In the genomic region with DNA sequence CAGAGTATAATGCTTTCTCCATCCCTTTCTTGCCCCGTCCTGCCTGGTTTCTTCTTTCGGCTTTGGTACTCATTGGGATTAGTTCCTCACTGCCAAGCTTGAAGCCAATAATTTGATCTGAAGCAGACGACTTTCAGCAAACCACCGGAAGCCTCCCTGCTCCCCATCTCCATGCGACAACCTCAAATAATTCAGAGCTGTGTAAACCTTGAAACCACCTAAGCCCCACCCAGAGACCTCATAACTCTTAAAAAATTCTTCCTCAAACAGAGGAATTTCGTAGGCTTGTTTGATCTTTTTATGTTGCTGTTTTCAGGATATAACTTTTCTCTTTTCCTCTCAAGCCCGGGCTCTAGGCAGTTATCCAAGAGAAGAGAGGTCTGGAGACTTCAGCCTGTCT, we compare ENCODE assay signal across 30 cellular contexts.
DNase-seq lines count a peak whose midpoint lies in the region; ATAC-seq, FAIRE-seq and TF ChIP-seq lines count a peak whose summit lies in the region.
"Had no signal": no experiment of that assay in that cellular context is flagged by ENCODE, and none has a peak within 500 bp of the region (broad histone marks: within the 10 kb centered on the region; RNA-seq: fewer than 3 reads in every experiment).

No MANE protein-coding gene starts in this region.

- H3K4me3 ChIP-seq in AG10803 (ENCODE audit: low read length) (no peak overlapping the region), left lung (no peak overlapping the region)
- H3K4me3 ChIP-seq: BLaER1, heart left ventricle, lower lobe of right lung, SJSA1 had no signal

- peak; percentile 23 for ATAC-seq in left lung
- ATAC-seq: activated CD4-positive, CD25-positive, alpha-beta regulatory T cell treated with anti-CD3 and anti-CD28 coated beads, Interleukin-2, amount 50 U/mL, for 24 hours; activated CD8-positive, alpha-beta T cell treated with anti-CD3 and anti-CD28 coated beads, Interleukin-2, amount 10 ng/mL, durations not matched to agents 7 days and 5 days; heart left ventricle; lower lobe of right lung; right cardiac atrium; T-cell had no signal

- H3K27me3 ChIP-seq in left lung: no peaks in the 10 kb centered on the region
- H3K27me3 ChIP-seq: BLaER1, heart left ventricle, SJSA1 had no signal

- intact Hi-C loops in left lung (cut with DNase I): no loop called here

- no peaks in the 10 kb centered on the region for H3K36me3 ChIP-seq in left lung
- H3K36me3 ChIP-seq: BLaER1, heart left ventricle, lower lobe of right lung, SJSA1 had no signal

- FAIRE-seq in RCC 7860 (lab: Jason Lieb, UNC) (no peak), GM19239 (lab: Jason Lieb, UNC) (no peak)
- FAIRE-seq: G401.6 had no signal

- no peak overlapping the region for H3K27ac Mint-ChIP-seq in T-helper 2 cell treated with Interferon-gamma antibody and Interleukin-4, amounts not matched to agents 5 μg/mL and 100 μg/mL, for 36 hours
- H3K27ac Mint-ChIP-seq: activated CD8-positive, alpha-beta T cell treated with anti-CD3 and anti-CD28 coated beads, Interleukin-2, amount 10 ng/mL, durations not matched to agents 7 days and 5 days; activated naive CD8-positive, alpha-beta T cell treated with anti-CD3 and anti-CD28 coated beads, Interleukin-2, amount 10 ng/mL, durations not matched to agents 7 days and 5 days; HFFc6; T-cell had no signal

- peaks cover 45% of the 10 kb centered on the region for H3K27me3 Mint-ChIP-seq in T-helper 2 cell treated with Interferon-gamma antibody and Interleukin-4, amounts not matched to agents 5 μg/mL and 100 μg/mL, for 36 hours (ENCODE audit: low read depth)
- H3K27me3 Mint-ChIP-seq: T-cell had no signal

- no peaks in the 10 kb centered on the region for H3K36me3 Mint-ChIP-seq in T-helper 2 cell treated with Interferon-gamma antibody and Interleukin-4, amounts not matched to agents 5 μg/mL and 100 μg/mL, for 36 hours (ENCODE audit: low read depth)

- no peaks in the 10 kb centered on the region for H3K9me3 Mint-ChIP-seq in T-helper 2 cell treated with Interferon-gamma antibody and Interleukin-4, amounts not matched to agents 5 μg/mL and 100 μg/mL, for 36 hours
- H3K9me3 Mint-ChIP-seq: HFFc6, neural crest cell had no signal

- H3K9me3 ChIP-seq in left lung: no peaks in the 10 kb centered on the region
- H3K9me3 ChIP-seq: BLaER1, lower lobe of right lung, SJSA1 had no signal

- no peak overlapping the region for H3K27ac ChIP-seq in left lung
- H3K27ac ChIP-seq: BLaER1, heart left ventricle, lower lobe of right lung, parathyroid adenoma, SJSA1 had no signal

- H3K4me1 ChIP-seq in left lung: no peaks in the 10 kb centered on the region
- H3K4me1 ChIP-seq: BLaER1, heart left ventricle, lower lobe of right lung, parathyroid adenoma had no signal

- peak; percentile 48 for DNase-seq in AG10803 (ENCODE audit: low read depth)
- DNase-seq in HT1080 (ENCODE audit: low read depth): peak; percentile 19
- peak; percentile 24 for DNase-seq in UCSD-AML1 (lab: John Stamatoyannopoulos, UW; ENCODE audit: unreplicated experiment)
- DNase-seq in left lung: no peak
- DNase-seq in RCC 7860 (ENCODE audit: low spot score): no peak
- no peak for DNase-seq in retina
- DNase-seq in GM19239 (ENCODE audit: insufficient read length, low spot score): no peak
- DNase-seq in T-helper 2 cell treated with Interferon-gamma antibody and Interleukin-4, amounts not matched to agents 5 μg/mL and 100 μg/mL, for 36 hours (ENCODE audit: low spot score): no peak
- DNase-seq: activated CD8-positive, alpha-beta T cell treated with anti-CD3 and anti-CD28 coated beads, Interleukin-2, amount 10 ng/mL, durations not matched to agents 7 days and 5 days; activated naive CD8-positive, alpha-beta T cell treated with anti-CD3 and anti-CD28 coated beads, Interleukin-2, amount 10 ng/mL, durations not matched to agents 7 days and 5 days; activated T-cell treated with anti-CD3 and anti-CD28 coated beads for 4 hours; DMS53; heart left ventricle; HFFc6; kidney glomerular epithelial cell; lower lobe of right lung; NCI-H1105; NCI-H2029; NCI-H2227 treated with DMSO at 0.1 percent for 48 hours; NCI-H69; right cardiac atrium; stimulated activated CD4-positive, alpha-beta T cell treated with anti-CD3 and anti-CD28 coated beads, Interleukin-4, amount 100 ng/mL, for 1 hour; T-cell; trophoblast cell had no signal

- H3K4me3 Mint-ChIP-seq in T-helper 2 cell treated with Interferon-gamma antibody and Interleukin-4, amounts not matched to agents 5 μg/mL and 100 μg/mL, for 36 hours: no peak overlapping the region
- H3K4me3 Mint-ChIP-seq: activated CD8-positive, alpha-beta T cell treated with anti-CD3 and anti-CD28 coated beads, Interleukin-2, amount 10 ng/mL, durations not matched to agents 7 days and 5 days; activated naive CD8-positive, alpha-beta T cell treated with anti-CD3 and anti-CD28 coated beads, Interleukin-2, amount 10 ng/mL, durations not matched to agents 7 days and 5 days; HFFc6; neural crest cell; T-cell had no signal

- TF ChIP-seq CTCF in AG10803 (conservative IDR thresholded peaks at IDR 0.05; ENCODE audit: low read length) (no peak), left lung (IDR thresholded peaks at IDR 0.05) (no peak)

- H3K4me1 Mint-ChIP-seq in T-helper 2 cell treated with Interferon-gamma antibody and Interleukin-4, amounts not matched to agents 5 μg/mL and 100 μg/mL, for 36 hours (ENCODE audit: low read depth): no peaks in the 10 kb centered on the region

Comparison
In these comparisons a context has a peak if more than half of its experiments do, and no peak if none do; other contexts are left out.
1. DNase-seq: peak in AG10803 (single experiment), HT1080 (single experiment) and UCSD-AML1 (single experiment); none in left lung (0 of 2), RCC 7860 (single experiment), retina (single experiment), GM19239 (single experiment) and T-helper 2 cell treated with Interferon-gamma antibody and Interleukin-4, amounts not matched to agents 5 μg/mL and 100 μg/mL, for 36 hours (single experiment).